16 cellular contexts compared by ENCODE assay signal in the genomic region with DNA sequence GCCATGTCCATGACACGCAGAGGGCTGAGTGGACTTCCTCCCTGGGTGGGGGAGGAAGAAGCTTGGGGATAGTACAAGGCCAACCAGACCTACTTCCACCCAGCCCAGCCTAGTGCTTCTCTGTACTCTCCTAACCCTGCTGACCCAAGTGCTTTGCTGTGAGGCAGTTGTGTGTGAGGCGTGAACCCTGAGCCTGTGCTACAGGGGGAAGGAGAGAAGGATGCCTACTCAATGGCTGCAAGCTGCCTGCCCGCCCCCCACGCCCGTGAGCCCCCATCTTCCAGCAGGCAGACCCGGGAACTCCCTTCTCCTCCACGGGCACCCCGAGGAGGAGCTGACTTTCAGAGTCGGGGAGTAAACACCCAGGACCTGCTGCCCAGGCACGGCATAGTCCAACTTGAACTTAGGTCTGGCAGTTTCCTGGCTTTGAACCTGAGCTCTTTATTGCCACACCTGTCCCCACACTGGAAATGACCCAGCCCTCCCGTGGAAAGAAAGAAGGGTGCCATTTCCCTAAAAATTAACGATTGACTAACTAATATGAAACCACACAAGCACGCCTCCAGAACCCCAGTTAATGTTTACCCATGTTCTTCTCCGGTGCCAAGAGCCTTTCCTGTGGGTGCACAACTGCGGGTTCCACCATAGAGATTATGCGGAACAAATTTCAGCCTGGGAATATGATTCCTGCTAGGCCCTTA. TPM values are rescaled to one million over a fixed set of nuclear protein-coding genes. Genes with fewer than 3 reads are reported as not detected.
A peak's percentile ranks its signal among the peaks of the same experiment; 100 is the strongest.
DNase-seq lines count a peak whose midpoint lies in the region; ATAC-seq, FAIRE-seq and TF ChIP-seq lines count a peak whose summit lies in the region.
"Had no signal": no experiment of that assay in that cellular context is flagged by ENCODE, and none has a peak within 500 bp of the region (broad histone marks: within the 10 kb centered on the region; RNA-seq: fewer than 3 reads in every experiment).

No MANE protein-coding gene starts in this region.

- H3K36me3 ChIP-seq in sigmoid colon = peaks cover 11 to 43% (median 15%) of the 10 kb centered on the region in 4 donors

- WGBS in sigmoid colon, 2 donors = 18 to 64% methylated on average over 16 of the region's 16 CpGs

- ATAC-seq in foreskin keratinocyte = no peak
- ATAC-seq in GM18858 (IDR thresholded peaks at IDR 0.05; ENCODE audit: unreplicated experiment) = no peak
- no peak for ATAC-seq in GM21423 (IDR thresholded peaks at IDR 0.05; ENCODE audit: unreplicated experiment)
- ATAC-seq: CD8-positive, alpha-beta T cell had no signal

- peak overlapping the region; percentile 88 to 94 (median 90) for H3K27ac ChIP-seq in sigmoid colon
- H3K27ac ChIP-seq in foreskin keratinocyte = no peak overlapping the region
- H3K27ac ChIP-seq: epithelial cell of prostate, GM23248 had no signal

- peak in 1 of 2 donors; percentile 23 for TF ChIP-seq POLR2A in sigmoid colon (IDR thresholded peaks at IDR 0.05)

- DNase-seq in COLO668 (lab: John Stamatoyannopoulos, UW; ENCODE audit: unreplicated experiment) (peak; percentile 78), RCC 7860 (ENCODE audit: low spot score) (peak; percentile 55), kidney glomerular epithelial cell (lab: John Stamatoyannopoulos, UW) (peak; percentile 63), sigmoid colon (peak; percentile 69), foreskin keratinocyte (no peak), RPMI8226 (no peak)
- DNase-seq: activated CD4-positive, alpha-beta T cell treated with anti-CD3 and anti-CD28 coated beads for 48 hours; CD8-positive, alpha-beta T cell; GM23248; NCI-H1417; stimulated activated CD4-positive, alpha-beta T cell treated with anti-CD3 and anti-CD28 coated beads, Interleukin-12 subunit alpha, Interleukin-12 subunit beta, amount 100 ng/mL, for 4 hours; stimulated activated naive CD4-positive, alpha-beta T cell treated with Interleukin-2 at 50 U/mL for 16 hours had no signal

- no peak overlapping the region for H3K4me3 ChIP-seq in sigmoid colon
- H3K4me3 ChIP-seq: GM23248 had no signal

- peak; percentile 87 for FAIRE-seq in RCC 7860 (lab: Jason Lieb, UNC)
- FAIRE-seq: GM12892 had no signal

- peaks cover 0 to 62% (median 57%) of the 10 kb centered on the region in 4 donors for H3K4me1 ChIP-seq in sigmoid colon
- peaks cover 11% of the 10 kb centered on the region for H3K4me1 ChIP-seq in foreskin keratinocyte

- no peak for TF ChIP-seq CTCF in sigmoid colon (IDR thresholded peaks at IDR 0.05)
- no peak for TF ChIP-seq CTCF in foreskin keratinocyte (conservative IDR thresholded peaks at IDR 0.05)

- intact Hi-C loops in sigmoid colon (cut with DNase I) = no loop called here

- H3K27me3 ChIP-seq in sigmoid colon = no peaks in the 10 kb centered on the region
- no peaks in the 10 kb centered on the region for H3K27me3 ChIP-seq in foreskin keratinocyte

- no peak for TF ChIP-seq EP300 in sigmoid colon (IDR thresholded peaks at IDR 0.05)

- H3K9me3 ChIP-seq in sigmoid colon = no peaks in the 10 kb centered on the region

RNA-seq across cellular contexts. Expression of gene ALDH2, which starts 10.8 kb away (rescaled TPM):
- total RNA-seq in sigmoid colon (100 to 1,000 TPM; 112 to 132 (median 126) TPM), foreskin keratinocyte (23.8 and 24.8 TPM in 2 replicates)
- polyA plus RNA-seq in sigmoid colon (100 to 1,000 TPM; 195 to 348 (median 225) TPM), foreskin keratinocyte (29.9 and 32.2 TPM in 2 replicates)

Comparison
In these comparisons a context has a peak if more than half of its experiments do, and no peak if none do; other contexts are left out.
1. DNase-seq: peak in COLO668 (single experiment), RCC 7860 (single experiment), kidney glomerular epithelial cell (single experiment) and sigmoid colon (single experiment); none in foreskin keratinocyte (0 of 2) and RPMI8226 (single experiment).